10 cellular contexts compared by ENCODE assay signal in genomic region chr10:88952647-88953111, GRCh38. TPM values are rescaled to one million over a fixed set of nuclear protein-coding genes. Genes with fewer than 3 reads are reported as not detected.
DNase-seq lines count a peak whose midpoint lies in the region; ATAC-seq and TF ChIP-seq lines count a peak whose summit lies in the region.
"Had no signal": no experiment of that assay in that cellular context is flagged by ENCODE, and none has a peak within 500 bp of the region (broad histone marks: within the 10 kb centered on the region; RNA-seq: fewer than 3 reads in every experiment).

ACTA2 (minus strand) TSS chr10:88952773; CDS start chr10:88948930, 3,843 bp downstream.

- peak within 1 kb of the TSS; percentile 67 for H3K27ac ChIP-seq in IMR-90 (ENCODE audit: insufficient read depth, low read length)
- peak within 1 kb of the TSS; percentile 99 for H3K27ac ChIP-seq in stomach smooth muscle (ENCODE audit: low read length)
- no peak within 1 kb of the TSS for H3K27ac ChIP-seq in SJCRH30

- CTCF ChIA-PET in IMR-90 (lab: Yijun Ruan, JAX) = no interaction called here

- peak within 1 kb of the TSS; percentile 60 for H4K5ac ChIP-seq in IMR-90 (ENCODE audit: low read depth, low read length)

- H2AFZ ChIP-seq in IMR-90 (replicated peaks; ENCODE audit: low read length, poor library complexity) = peak within 1 kb of the TSS; percentile 80

- peaks cover 24% of the 10 kb centered on the region for H4K20me1 ChIP-seq in IMR-90 (ENCODE audit: insufficient read depth, low read length)

- peak within 1 kb of the TSS; percentile 23; the same call in 2 of the 3 replicates for H2BK15ac ChIP-seq in IMR-90 (ENCODE audit: low read depth, low read length)

- H3K56ac ChIP-seq in IMR-90 (ENCODE audit: extremely low read depth, insufficient read depth, low read length) = peak within 1 kb of the TSS; percentile 89

- H3K9me3 ChIP-seq in IMR-90 (ENCODE audit: control insufficient read depth, insufficient read depth, low read length) (no peaks in the 10 kb centered on the region), stomach smooth muscle (ENCODE audit: control insufficient read depth in 2 of 2, low read length in 2 of 2) (no peaks in the 10 kb centered on the region), SJCRH30 (replicated peaks) (no peaks in the 10 kb centered on the region)

- peak; percentile 84 for DNase-seq in IMR-90
- peak; percentile 75 to 76 for DNase-seq in cardiac fibroblast (ENCODE audit: low read depth in 2 of 2)
- DNase-seq in left kidney (ENCODE audit: low read depth, low spot score) = peak; percentile 60
- DNase-seq in SJCRH30 = no peak
- no peak for DNase-seq in OCI-M2 (lab: John Stamatoyannopoulos, UW; ENCODE audit: unreplicated experiment)
- no peak for DNase-seq in DMS79 (lab: John Stamatoyannopoulos, UW)
- DNase-seq in activated T-cell treated with anti-CD3 and anti-CD28 coated beads, Interleukin-2, amount 50 U/mL, for 4 hours = no peak
- DNase-seq: naive thymus-derived CD4-positive, alpha-beta T cell had no signal

- H3K79me1 ChIP-seq in IMR-90 (ENCODE audit: low read depth in 1 of 2, low read length in 2 of 2) = peaks cover 0 to 30% of the 10 kb centered on the region in 2 experiments; a peak in 3 of 4 replicates

- peak within 1 kb of the TSS; percentile 93 for H3K4ac ChIP-seq in IMR-90 (ENCODE audit: low read depth, low read length)

- H3K36me3 Mint-ChIP-seq in activated T-cell treated with anti-CD3 and anti-CD28 coated beads, Interleukin-2, amount 50 U/mL, for 4 hours (ENCODE audit: insufficient read depth) = peaks cover 7% of the 10 kb centered on the region

- TF ChIP-seq RAD21 in IMR-90 (IDR thresholded peaks at IDR 0.05; ENCODE audit: low read length) = no peak

- POLR2A ChIA-PET in IMR-90 (lab: Charles Lee; ENCODE audit: unreplicated experiment) = interaction anchor here (0.7 to 1.2 kb wide), 2 partner anchors 20 to 29 kb away, joined by 3 read pairs; no protein-coding TSS in a partner anchor

- H3K9me1 ChIP-seq in IMR-90 (ENCODE audit: insufficient read depth, low read length) = 0 out of 2 replicates have a peak, but pooled peaks cover 8% of the 10 kb centered on the region

- intact Hi-C loops in IMR-90 (cut with micrococcal nuclease) = no loop called here

- H3K4me1 ChIP-seq in IMR-90 (ENCODE audit: control insufficient read depth, insufficient read depth, low read length) (peaks cover 15% of the 10 kb centered on the region), stomach smooth muscle (ENCODE audit: control insufficient read depth, insufficient read depth, low read length) (no peaks in the 10 kb centered on the region), SJCRH30 (no peaks in the 10 kb centered on the region)

- H3K18ac ChIP-seq in IMR-90 (ENCODE audit: low read depth, low read length) = peak within 1 kb of the TSS; percentile 31

- peak within 1 kb of the TSS; percentile 65 for H2AK5ac ChIP-seq in IMR-90 (ENCODE audit: low read depth, low read length)

- dilution Hi-C loops in IMR-90 (cut with HindIII; ENCODE audit: low sequenced_read_pairs, unreplicated experiment) = no loop called here

- H4K8ac ChIP-seq in IMR-90 (ENCODE audit: low read depth in 2 of 2, low read length in 2 of 2) = peak within 1 kb of the TSS; percentile 7 to 67; a peak in 3 of 4 replicates

- H4K91ac ChIP-seq in IMR-90 (ENCODE audit: insufficient read depth, low read depth, low read length) = peak within 1 kb of the TSS; percentile 82

- in situ Hi-C loops in IMR-90 (cut with MboI; ENCODE audit: low sequenced_read_pairs) = no loop called here

- peak within 1 kb of the TSS; percentile 64 for H2BK120ac ChIP-seq in IMR-90 (ENCODE audit: low read depth, low read length)

- BruUV-seq in IMR-90 (replicated peaks; lab: Mats Ljungman, UMichigan) = no TSS peak

- no peak within 1 kb of the TSS for H3K4me3 Mint-ChIP-seq in activated T-cell treated with anti-CD3 and anti-CD28 coated beads, Interleukin-2, amount 50 U/mL, for 4 hours
- H3K4me3 Mint-ChIP-seq: naive thymus-derived CD4-positive, alpha-beta T cell had no signal

- H3K36me3 ChIP-seq in IMR-90 (ENCODE audit: control insufficient read depth, insufficient read depth, low read length) (peaks cover 3% of the 10 kb centered on the region; the same call in 1 of the 2 replicates), stomach smooth muscle (ENCODE audit: control insufficient read depth in 2 of 2, insufficient read depth in 2 of 2, low read length in 2 of 2) (peaks cover 15 to 16% of the 10 kb centered on the region in 2 donors), SJCRH30 (no peaks in the 10 kb centered on the region)

- peak within 1 kb of the TSS; percentile 62 for H2AK9ac ChIP-seq in IMR-90 (replicated peaks; ENCODE audit: low read depth, low read length, poor library complexity)

- peak within 1 kb of the TSS; percentile 86 for H2BK5ac ChIP-seq in IMR-90 (ENCODE audit: low read depth, low read length, poor library complexity, severe bottlenecking)

- H3K4me2 ChIP-seq in IMR-90 (ENCODE audit: low read depth, low read length) = peak within 1 kb of the TSS; percentile 70

- peak within 1 kb of the TSS; percentile 80 for H3K23ac ChIP-seq in IMR-90 (ENCODE audit: low read depth, low read length)

- H3K27me3 ChIP-seq in IMR-90 (ENCODE audit: control insufficient read depth, insufficient read depth, low read length) (no peaks in the 10 kb centered on the region), stomach smooth muscle (ENCODE audit: control insufficient read depth in 1 of 2, insufficient read depth in 2 of 2, low read length in 2 of 2) (no peaks in the 10 kb centered on the region), SJCRH30 (no peaks in the 10 kb centered on the region)

- H3K4me3 ChIP-seq in IMR-90 (ENCODE audit: insufficient read depth, low read depth, low read length) = peak within 1 kb of the TSS; percentile 36
- peak within 1 kb of the TSS; percentile 13 to 28 for H3K4me3 ChIP-seq in cardiac fibroblast (replicated peaks in 1 of 2; ENCODE audit: low read depth in 2 of 2, low read length in 2 of 2)
- peak within 1 kb of the TSS; percentile 87 to 92 for H3K4me3 ChIP-seq in stomach smooth muscle (ENCODE audit: low read length in 2 of 2)
- H3K4me3 ChIP-seq in SJCRH30 = no peak within 1 kb of the TSS
- H3K4me3 ChIP-seq: K562 had no signal

- H3K4me1 Mint-ChIP-seq in activated T-cell treated with anti-CD3 and anti-CD28 coated beads, Interleukin-2, amount 50 U/mL, for 4 hours (ENCODE audit: low read depth) = no peaks in the 10 kb centered on the region

- H3K9me3 Mint-ChIP-seq in activated T-cell treated with anti-CD3 and anti-CD28 coated beads, Interleukin-2, amount 50 U/mL, for 4 hours = no peaks in the 10 kb centered on the region

- peak within 1 kb of the TSS; percentile 98 for H3K9ac ChIP-seq in IMR-90 (ENCODE audit: low read depth, low read length)
- H3K9ac ChIP-seq in stomach smooth muscle (ENCODE audit: low read length in 2 of 2) = peak within 1 kb of the TSS; percentile 99 to 100

- peak within 1 kb of the TSS; percentile 78 for H2BK20ac ChIP-seq in IMR-90 (ENCODE audit: low read depth, low read length)

- no peaks in the 10 kb centered on the region for H3K27me3 Mint-ChIP-seq in activated T-cell treated with anti-CD3 and anti-CD28 coated beads, Interleukin-2, amount 50 U/mL, for 4 hours (ENCODE audit: low read depth)

- 6% methylated on average over 6 of the region's 8 CpGs; no CpG with 5 or more reads in 1 of the 2 experiments for WGBS in IMR-90 (ENCODE audit: extremely low coverage in 2 of 2, insufficient read length in 1 of 2), 2 experiments

- no peak for TF ChIP-seq CTCF in IMR-90 (conservative IDR thresholded peaks at IDR 0.05; ENCODE audit: low read depth, low read length)
- TF ChIP-seq CTCF in cardiac fibroblast (IDR thresholded peaks at IDR 0.05; ENCODE audit: low read depth, low read length) = no peak

- H3K14ac ChIP-seq in IMR-90 (replicated peaks; ENCODE audit: low read depth, low read length) = peak within 1 kb of the TSS; percentile 95

- peak; percentile 84 for TF ChIP-seq POLR2A in IMR-90 (IDR thresholded peaks at IDR 0.05; ENCODE audit: low read depth, low read length)

- peak; percentile 67 for ATAC-seq in IMR-90 (ENCODE audit: low read depth)
- no peak for ATAC-seq in activated T-cell treated with anti-CD3 and anti-CD28 coated beads, Interleukin-2, amount 50 U/mL, for 4 hours
- ATAC-seq: K562; naive thymus-derived CD4-positive, alpha-beta T cell had no signal

TF ChIP-seq in IMR-90, 13 proteins besides CTCF, POLR2A, EP300 and RAD21:
- TF ChIP-seq RFX5 (IDR thresholded peaks at IDR 0.05; ENCODE audit: low read depth, low read length) (no peak), MAZ (IDR thresholded peaks at IDR 0.05; ENCODE audit: borderline replicate concordance, low read depth, low read length) (peak; percentile 24; the same call in 1 of the 2 replicates), MXI1 (IDR thresholded peaks at IDR 0.05; ENCODE audit: borderline replicate concordance, low read depth, low read length) (0 out of 2 replicates have a peak, but pooled peaks have one; percentile 48)
TF ChIP-seq in IMR-90: peak in this region for 2.

RNA-seq across cellular contexts. Expression of gene ACTA2, which starts in this region (rescaled TPM):
- total RNA-seq in IMR-90 (2012; rRNA removed) = 757 and 978 TPM in 2 replicates
- 1,117 and 1,235 TPM in 2 replicates for polyA plus RNA-seq in IMR-90 (2012; rRNA removed)
- polyA plus RNA-seq in IMR-90 (2012; cell fraction: cytosol; rRNA removed) = 948 and 1,147 TPM in 2 replicates
- 396 and 625 TPM in 2 replicates for polyA plus RNA-seq in IMR-90 (2012; cell fraction: nucleus; rRNA removed; ENCODE audit: low replicate concordance)
- total RNA-seq in SJCRH30 (2014; rRNA removed; shearing (Covaris generic)) = 0.48 and 0.95 TPM in 2 replicates
- total RNA-seq in activated T-cell treated with anti-CD3 and anti-CD28 coated beads, Interleukin-2, amount 50 U/mL, for 4 hours = 1 to 10 TPM; 2.6 to 4.1 (median 2.6) TPM

Comparison
In these comparisons a context has a peak if more than half of its experiments do, and no peak if none do; other contexts are left out.
1. RNA of gene ACTA2 (total RNA-seq): 757 to 978 TPM in IMR-90; 2.6 to 4.1 TPM in activated T-cell treated with anti-CD3 and anti-CD28 coated beads, Interleukin-2, amount 50 U/mL, for 4 hours and 0.48 to 0.95 TPM in SJCRH30; every median in the first group is over 100 times any median in the second.
2. DNase-seq: peak in IMR-90 (single experiment), cardiac fibroblast (2 of 2) and left kidney (single experiment); none in SJCRH30 (0 of 2), OCI-M2 (single experiment), DMS79 (single experiment) and activated T-cell treated with anti-CD3 and anti-CD28 coated beads, Interleukin-2, amount 50 U/mL, for 4 hours (single experiment).